In genomic region chr19:54333586-54334298, GRCh38 we compare ENCODE assay signal across 13 cellular contexts. TPM values are rescaled to one million over a fixed set of nuclear protein-coding genes. Genes with fewer than 3 reads are reported as not detected.
DNase-seq lines count a peak whose midpoint lies in the region; ATAC-seq lines count a peak whose summit lies in the region.
"Had no signal": no experiment of that assay in that cellular context is flagged by ENCODE, and none has a peak within 500 bp of the region (broad histone marks: within the 10 kb centered on the region; RNA-seq: fewer than 3 reads in every experiment).

No MANE protein-coding gene starts in this region.

- H3K27me3 Mint-ChIP-seq in stimulated activated naive B cell treated with anti-CD40 and anti-IgM and Interleukin-4, amounts not matched to agents 10 μg/mL and 1 μg/mL and 100 μg/mL, for 72 hours = no peaks in the 10 kb centered on the region
- peaks cover 4% of the 10 kb centered on the region for H3K27me3 Mint-ChIP-seq in stimulated activated naive CD8-positive, alpha-beta T cell treated with anti-CD3 and anti-CD28 coated beads, Interleukin-15, amount 100 ng/mL, for 72 hours

- peak; percentile 33 to 58 for ATAC-seq in stimulated activated naive B cell treated with anti-CD40 and anti-IgM and Interleukin-4, amounts not matched to agents 10 μg/mL and 1 μg/mL and 100 μg/mL, for 72 hours (replicated peaks)
- no peak for ATAC-seq in stimulated activated naive CD8-positive, alpha-beta T cell treated with anti-CD3 and anti-CD28 coated beads, Interleukin-15, amount 100 ng/mL, for 72 hours
- ATAC-seq: GM23338 had no signal

- H3K27ac ChIP-seq in BLaER1 treated with 17β-estradiol and CSF1 and Interleukin-3, amounts not matched to agents 10 nM and 100 nM = peak overlapping the region in 2 of 11 experiments; percentile 4 to 16; a peak in 1 of 22 replicates

- peaks cover 44 to 67% of the 10 kb centered on the region in 2 donors for H3K4me1 Mint-ChIP-seq in stimulated activated naive B cell treated with anti-CD40 and anti-IgM and Interleukin-4, amounts not matched to agents 10 μg/mL and 1 μg/mL and 100 μg/mL, for 72 hours
- peaks cover 9% of the 10 kb centered on the region for H3K4me1 Mint-ChIP-seq in stimulated activated naive CD8-positive, alpha-beta T cell treated with anti-CD3 and anti-CD28 coated beads, Interleukin-15, amount 100 ng/mL, for 72 hours
- H3K4me1 Mint-ChIP-seq: CD8-positive, alpha-beta memory T cell had no signal

- H3K36me3 ChIP-seq in BLaER1 treated with 17β-estradiol and CSF1 and Interleukin-3, amounts not matched to agents 10 nM and 100 nM = no peaks in the 10 kb centered on the region
- H3K36me3 ChIP-seq: BE2C had no signal

- peak overlapping the region; percentile 31 for H3K27ac Mint-ChIP-seq in stimulated activated naive B cell treated with anti-CD40 and anti-IgM and Interleukin-4, amounts not matched to agents 10 μg/mL and 1 μg/mL and 100 μg/mL, for 72 hours
- H3K27ac Mint-ChIP-seq in stimulated activated naive CD8-positive, alpha-beta T cell treated with anti-CD3 and anti-CD28 coated beads, Interleukin-15, amount 100 ng/mL, for 72 hours = no peak overlapping the region
- H3K27ac Mint-ChIP-seq: GM23338 had no signal

- H3K4me3 ChIP-seq in BLaER1 treated with 17β-estradiol and CSF1 and Interleukin-3, amounts not matched to agents 10 nM and 100 nM = no peak overlapping the region
- H3K4me3 ChIP-seq: GM23338 had no signal

- H4K20me1 ChIP-seq in BLaER1 treated with 17β-estradiol and CSF1 and Interleukin-3, amounts not matched to agents 10 nM and 100 nM = no peaks in the 10 kb centered on the region

- no peak overlapping the region for H3K9ac ChIP-seq in BLaER1 treated with 17β-estradiol and CSF1 and Interleukin-3, amounts not matched to agents 10 nM and 100 nM

- H3K4me1 ChIP-seq in BLaER1 treated with 17β-estradiol and CSF1 and Interleukin-3, amounts not matched to agents 10 nM and 100 nM = peaks cover 45 to 87% (median 77%) of the 10 kb centered on the region in 10 experiments
- H3K4me1 ChIP-seq: BE2C, Caco-2 had no signal

- H3K36me3 Mint-ChIP-seq in stimulated activated naive B cell treated with anti-CD40 and anti-IgM and Interleukin-4, amounts not matched to agents 10 μg/mL and 1 μg/mL and 100 μg/mL, for 72 hours = peaks cover 3 to 5% of the 10 kb centered on the region in 2 donors
- H3K36me3 Mint-ChIP-seq: CD8-positive, alpha-beta memory T cell had no signal

- H3K4me3 Mint-ChIP-seq in stimulated activated naive B cell treated with anti-CD40 and anti-IgM and Interleukin-4, amounts not matched to agents 10 μg/mL and 1 μg/mL and 100 μg/mL, for 72 hours = no peak overlapping the region
- no peak overlapping the region for H3K4me3 Mint-ChIP-seq in stimulated activated naive CD8-positive, alpha-beta T cell treated with anti-CD3 and anti-CD28 coated beads, Interleukin-15, amount 100 ng/mL, for 72 hours
- H3K4me3 Mint-ChIP-seq: CD8-positive, alpha-beta memory T cell; GM23338 had no signal

- peaks cover 0 to 5% (median 3%) of the 10 kb centered on the region in 11 experiments; a peak in 9 of 22 replicates for H3K9me3 ChIP-seq in BLaER1 treated with 17β-estradiol and CSF1 and Interleukin-3, amounts not matched to agents 10 nM and 100 nM (replicated peaks in 1 of 11)
- H3K9me3 ChIP-seq: BE2C, Caco-2 had no signal

- no peaks in the 10 kb centered on the region for H3K27me3 ChIP-seq in BLaER1 treated with 17β-estradiol and CSF1 and Interleukin-3, amounts not matched to agents 10 nM and 100 nM

- H3K9me3 Mint-ChIP-seq in stimulated activated naive B cell treated with anti-CD40 and anti-IgM and Interleukin-4, amounts not matched to agents 10 μg/mL and 1 μg/mL and 100 μg/mL, for 72 hours = peaks cover 2% of the 10 kb centered on the region in 2 donors
- peaks cover 3 to 9% of the 10 kb centered on the region in 2 donors for H3K9me3 Mint-ChIP-seq in stimulated activated naive CD8-positive, alpha-beta T cell treated with anti-CD3 and anti-CD28 coated beads, Interleukin-15, amount 100 ng/mL, for 72 hours
- H3K9me3 Mint-ChIP-seq: CD8-positive, alpha-beta memory T cell; GM23338 had no signal

- peak; percentile 24 for DNase-seq in SK-MEL-5 (ENCODE audit: low read depth, low spot score)
- DNase-seq in mesenteric fat pad (ENCODE audit: low spot score) = peak; percentile 62
- no peak for DNase-seq in stimulated activated naive B cell treated with anti-CD40 and anti-IgM and Interleukin-4, amounts not matched to agents 10 μg/mL and 1 μg/mL and 100 μg/mL, for 72 hours
- DNase-seq in SIG-M5 treated with dmso at 0.1 percent for 504 hours (lab: John Stamatoyannopoulos, UW; ENCODE audit: unreplicated experiment) = no peak
- DNase-seq in stimulated activated naive CD8-positive, alpha-beta T cell treated with anti-CD3 and anti-CD28 coated beads, Interleukin-15, amount 100 ng/mL, for 72 hours = no peak
- DNase-seq in amniotic stem cell (lab: John Stamatoyannopoulos, UW) = no peak
- DNase-seq: BE2C; Caco-2; CD8-positive, alpha-beta memory T cell had no signal

- peak overlapping the region in 10 of 11 experiments; percentile 4 to 76 (median 59); a peak in 19 of 22 replicates for H3K4me2 ChIP-seq in BLaER1 treated with 17β-estradiol and CSF1 and Interleukin-3, amounts not matched to agents 10 nM and 100 nM
- H3K4me2 ChIP-seq: GM23338 had no signal

- in situ Hi-C loops in SK-MEL-5 (cut with HindIII; ENCODE audit: low pct_unique_long_range_greater_than_20kb, low sequenced_read_pairs) = no loop called here

RNA-seq across cellular contexts. Expression of gene LILRA4, which starts 5.2 kb away (rescaled TPM):
- total RNA-seq in SK-MEL-5 (2014; rRNA removed; shearing (Covaris generic)) = not detected in 2 replicates
- polyA plus RNA-seq in SK-MEL-5 (2015; cell fraction: cytosol; rRNA removed) = not detected in 2 replicates
- not detected in 2 replicates for polyA plus RNA-seq in SK-MEL-5 (2015; cell fraction: nucleus; rRNA removed)
- total RNA-seq in mesenteric fat pad = 1.0 TPM
- total RNA-seq: Caco-2; CD8-positive, alpha-beta memory T cell; Daoy; GM23338; H7 had no signal
- polyA plus RNA-seq: CD8-positive, alpha-beta memory T cell; GM23338 had no signal

RNA-seq across cellular contexts. Expression of gene LILRA5, which starts 20.8 kb away (rescaled TPM):
- total RNA-seq in SK-MEL-5 (2014; rRNA removed; shearing (Covaris generic)) = not detected in 2 replicates
- polyA plus RNA-seq in SK-MEL-5 (2015; cell fraction: cytosol; rRNA removed) = not detected in 2 replicates
- polyA plus RNA-seq in SK-MEL-5 (2015; cell fraction: nucleus; rRNA removed) = not detected in 2 replicates
- 23.0 TPM for total RNA-seq in mesenteric fat pad
- total RNA-seq: Caco-2; CD8-positive, alpha-beta memory T cell; Daoy; GM23338; H7 had no signal
- polyA plus RNA-seq: CD8-positive, alpha-beta memory T cell; GM23338 had no signal

RNA-seq across cellular contexts. Expression of gene LAIR1, which starts 31.0 kb away (rescaled TPM):
- total RNA-seq in SK-MEL-5 (2014; rRNA removed; shearing (Covaris generic)) = not detected in 2 replicates
- polyA plus RNA-seq in SK-MEL-5 (2015; cell fraction: cytosol; rRNA removed) = 0.48 TPM in 1 of 2 replicates, not detected in the other
- polyA plus RNA-seq in SK-MEL-5 (2015; cell fraction: nucleus; rRNA removed) = 0.43 TPM in 1 of 2 replicates, not detected in the other
- total RNA-seq in mesenteric fat pad = 63.8 TPM
- total RNA-seq: Caco-2, Daoy had no signal

RNA-seq across cellular contexts. Expression of gene LILRB2, which starts 52.8 kb away (rescaled TPM):
- not detected in 2 replicates for total RNA-seq in SK-MEL-5 (2014; rRNA removed; shearing (Covaris generic))
- polyA plus RNA-seq in SK-MEL-5 (2015; cell fraction: cytosol; rRNA removed) = not detected in 2 replicates
- polyA plus RNA-seq in SK-MEL-5 (2015; cell fraction: nucleus; rRNA removed) = not detected in 2 replicates
- 14.4 TPM for total RNA-seq in mesenteric fat pad
- total RNA-seq: Caco-2, Daoy, GM23338, H7 had no signal
- polyA plus RNA-seq: CD8-positive, alpha-beta memory T cell; GM23338 had no signal

Comparison
In these comparisons a context has a peak if more than half of its experiments do, and no peak if none do; other contexts are left out.
1. DNase-seq: peak in SK-MEL-5 (single experiment) and mesenteric fat pad (single experiment); none in stimulated activated naive B cell treated with anti-CD40 and anti-IgM and Interleukin-4, amounts not matched to agents 10 μg/mL and 1 μg/mL and 100 μg/mL, for 72 hours (single experiment), SIG-M5 treated with dmso at 0.1 percent for 504 hours (single experiment), stimulated activated naive CD8-positive, alpha-beta T cell treated with anti-CD3 and anti-CD28 coated beads, Interleukin-15, amount 100 ng/mL, for 72 hours (0 of 2) and amniotic stem cell (single experiment).
2. RNA of gene LILRA5, which starts 20.8 kb away (total RNA-seq): 23.0 TPM in mesenteric fat pad (single experiment); not detected in SK-MEL-5; every median in the first group is over 10 times any median in the second.
3. RNA of gene LAIR1, which starts 31.0 kb away (total RNA-seq): 63.8 TPM in mesenteric fat pad (single experiment); not detected in SK-MEL-5; every median in the first group is over 10 times any median in the second.